10 cellular contexts compared by ENCODE assay signal in genomic region chr5:156475831-156476551, GRCh38.
A peak's percentile ranks its signal among the peaks of the same experiment; 100 is the strongest.
DNase-seq lines count a peak whose midpoint lies in the region; ATAC-seq and TF ChIP-seq lines count a peak whose summit lies in the region.
"Had no signal": no experiment of that assay in that cellular context is flagged by ENCODE, and none has a peak within 500 bp of the region (broad histone marks: within the 10 kb centered on the region; RNA-seq: fewer than 3 reads in every experiment).

No MANE protein-coding gene starts in this region.

- H3K4me3 Mint-ChIP-seq in glutamatergic neuron (ENCODE audit: unreplicated experiment) (no peak overlapping the region), endothelial cell (ENCODE audit: unreplicated experiment) (no peak overlapping the region)

- H3K9me3 Mint-ChIP-seq in glutamatergic neuron (ENCODE audit: unreplicated experiment) = peaks cover 6% of the 10 kb centered on the region
- H3K9me3 Mint-ChIP-seq in endothelial cell (ENCODE audit: unreplicated experiment) = no peaks in the 10 kb centered on the region

- H3K27me3 Mint-ChIP-seq in glutamatergic neuron (ENCODE audit: unreplicated experiment) (peaks cover 4% of the 10 kb centered on the region), endothelial cell (ENCODE audit: unreplicated experiment) (no peaks in the 10 kb centered on the region)

- H3K36me3 Mint-ChIP-seq in glutamatergic neuron (ENCODE audit: unreplicated experiment) (no peaks in the 10 kb centered on the region), endothelial cell (ENCODE audit: low read depth, unreplicated experiment) (no peaks in the 10 kb centered on the region)

- H3K36me3 ChIP-seq in psoas muscle (ENCODE audit: insufficient read depth in 1 of 2, low read depth in 1 of 2) = no peaks in the 10 kb centered on the region
- H3K36me3 ChIP-seq: prostate gland had no signal

- peaks cover 51% of the 10 kb centered on the region for H3K4me1 Mint-ChIP-seq in glutamatergic neuron (ENCODE audit: low read depth, unreplicated experiment)
- no peaks in the 10 kb centered on the region for H3K4me1 Mint-ChIP-seq in endothelial cell (ENCODE audit: unreplicated experiment)

- intact Hi-C loops in psoas muscle (cut with DNase I) = loop anchor here in 1 of 2 donors (10.0 kb wide), 1 partner anchor 121 kb away; no protein-coding TSS in a partner anchor

- WGBS in psoas muscle, 3 donors = 51 to 61% (median 60%) methylated on average over 4 of the region's 4 CpGs

- no peaks in the 10 kb centered on the region for H3K9me3 ChIP-seq in psoas muscle
- H3K9me3 ChIP-seq: prostate gland had no signal

- no peak for TF ChIP-seq CTCF in glutamatergic neuron (IDR thresholded peaks at IDR 0.05; ENCODE audit: partially characterized antibody, unreplicated experiment)
- no peak for TF ChIP-seq CTCF in psoas muscle (IDR thresholded peaks at IDR 0.05)
- TF ChIP-seq CTCF in endothelial cell (IDR thresholded peaks at IDR 0.05; ENCODE audit: unreplicated experiment) = no peak

- peaks cover 55% of the 10 kb centered on the region for H3K4me1 ChIP-seq in psoas muscle
- H3K4me1 ChIP-seq: prostate gland had no signal

- H3K27ac ChIP-seq in psoas muscle = peak overlapping the region; percentile 47
- H3K27ac ChIP-seq: prostate gland had no signal

- no peaks in the 10 kb centered on the region for H3K27me3 ChIP-seq in psoas muscle (ENCODE audit: insufficient read depth in 3 of 3, low read length in 2 of 3)

- DNase-seq in Daoy (ENCODE audit: low read depth) (peak; percentile 93), T1000 (lab: John Stamatoyannopoulos, UW) (peak; percentile 17), glutamatergic neuron (no peak), psoas muscle (peak; percentile 34 to 60), endothelial cell (ENCODE audit: low spot score) (no peak), NCI-H2196 (lab: John Stamatoyannopoulos, UW; ENCODE audit: unreplicated experiment) (no peak)
- DNase-seq: SHP77 treated with DMSO at 0.1 percent for 48 hours had no signal

- ATAC-seq in psoas muscle (peak; percentile 84 to 88 (median 86)), HG03457 (IDR thresholded peaks at IDR 0.05; ENCODE audit: unreplicated experiment) (no peak), GM18867 (IDR thresholded peaks at IDR 0.05; ENCODE audit: unreplicated experiment) (no peak)

- no peak overlapping the region for H3K4me3 ChIP-seq in psoas muscle
- H3K4me3 ChIP-seq: prostate gland had no signal

- peak overlapping the region; percentile 96 for H3K27ac Mint-ChIP-seq in glutamatergic neuron (ENCODE audit: unreplicated experiment)
- H3K27ac Mint-ChIP-seq in endothelial cell (ENCODE audit: unreplicated experiment) = no peak overlapping the region

Comparison
In these comparisons a context has a peak if more than half of its experiments do, and no peak if none do; other contexts are left out.
1. DNase-seq: peak in Daoy (single experiment), T1000 (single experiment) and psoas muscle (2 of 2); none in glutamatergic neuron (single experiment), endothelial cell (single experiment) and NCI-H2196 (single experiment).
2. ATAC-seq: peak in psoas muscle (4 of 4); none in HG03457 (single experiment) and GM18867 (single experiment).